ENCODE assay signal across 21 cellular contexts in the genomic region with DNA sequence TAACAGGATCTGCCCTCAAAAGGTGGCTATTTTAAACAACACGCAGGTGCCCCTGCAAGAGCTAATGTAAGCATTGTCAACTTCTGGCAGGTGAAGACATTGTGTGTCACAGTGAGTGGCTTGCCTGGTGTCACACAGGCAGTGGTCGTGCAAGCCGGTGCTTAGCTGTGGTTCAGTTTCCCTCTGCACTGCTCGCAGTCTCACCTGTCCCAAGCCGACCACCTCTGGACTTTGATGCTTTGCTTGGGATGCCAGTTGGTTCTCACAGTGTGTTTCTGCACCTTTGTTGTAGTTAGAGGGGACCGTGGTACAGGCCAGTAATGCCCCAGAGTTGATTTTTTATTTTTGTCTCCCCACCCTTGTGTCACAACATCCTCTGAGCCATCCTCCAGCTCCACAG.
A peak's percentile ranks its signal among the peaks of the same experiment; 100 is the strongest.
DNase-seq lines count a peak whose midpoint lies in the region; ATAC-seq and TF ChIP-seq lines count a peak whose summit lies in the region.
"Had no signal": no experiment of that assay in that cellular context is flagged by ENCODE, and none has a peak within 500 bp of the region (broad histone marks: within the 10 kb centered on the region; RNA-seq: fewer than 3 reads in every experiment).

No MANE protein-coding gene starts in this region.

- no peak overlapping the region for H2AFZ ChIP-seq in mammary epithelial cell (ENCODE audit: low read depth, low read length)
- H2AFZ ChIP-seq in OCI-LY7 (ENCODE audit: low read length), result no peak overlapping the region
- H2AFZ ChIP-seq: GM23248 had no signal

- H3K27me3 Mint-ChIP-seq in MCF 10A (ENCODE audit: insufficient read depth, unreplicated experiment), result no peaks in the 10 kb centered on the region
- H3K27me3 Mint-ChIP-seq in activated T-cell treated with anti-CD3 and anti-CD28 coated beads, Interleukin-2, amount 50 U/mL, for 72 hours (ENCODE audit: low read depth), result no peaks in the 10 kb centered on the region
- H3K27me3 Mint-ChIP-seq: CD8-positive, alpha-beta memory T cell had no signal

- H3K4me1 ChIP-seq in mammary epithelial cell (ENCODE audit: insufficient read depth, low read length) (peaks cover 4% of the 10 kb centered on the region), OCI-LY7 (ENCODE audit: insufficient read depth, low read length, poor library complexity, severe bottlenecking) (peaks cover 7% of the 10 kb centered on the region)

- peaks cover 42% of the 10 kb centered on the region for H3K36me3 Mint-ChIP-seq in MCF 10A (ENCODE audit: insufficient read depth, unreplicated experiment)
- H3K36me3 Mint-ChIP-seq in activated T-cell treated with anti-CD3 and anti-CD28 coated beads, Interleukin-2, amount 50 U/mL, for 72 hours (ENCODE audit: insufficient read depth in 2 of 2), result peaks cover 1 to 2% of the 10 kb centered on the region in 2 donors

- H3K36me3 ChIP-seq in mammary epithelial cell (ENCODE audit: insufficient read depth, low read length) (peaks cover 20% of the 10 kb centered on the region), OCI-LY7 (ENCODE audit: insufficient read depth, low read length) (peaks cover 16% of the 10 kb centered on the region)

- no peaks in the 10 kb centered on the region for H3K9me2 ChIP-seq in OCI-LY7 (ENCODE audit: insufficient read depth, low read length)

- ATAC-seq in activated T-cell treated with anti-CD3 and anti-CD28 coated beads, Interleukin-2, amount 50 U/mL, for 72 hours (replicated peaks in 1 of 2), result no peak
- ATAC-seq in GM19463 (IDR thresholded peaks at IDR 0.05; ENCODE audit: unreplicated experiment), result no peak

- CTCF ChIA-PET in MCF 10A (lab: Yijun Ruan, JAX), result interaction anchor here (0.6 to 7.4 kb wide), 17 partner anchors 12 to 568 kb away, joined by 3 to 178 read pairs (median 8); a partner anchor contains a TSS
- CTCF ChIA-PET in mammary epithelial cell (lab: Charles Lee; ENCODE audit: low non-redundant PET), result no interaction called here
- CTCF ChIA-PET in OCI-LY7 (lab: Charles Lee; ENCODE audit: unreplicated experiment), result no interaction called here

- H3K27me3 ChIP-seq in mammary epithelial cell (ENCODE audit: insufficient read depth, low read length), result no peaks in the 10 kb centered on the region

- H3K9me3 Mint-ChIP-seq in MCF 10A (ENCODE audit: unreplicated experiment), result no peaks in the 10 kb centered on the region
- H3K9me3 Mint-ChIP-seq in activated T-cell treated with anti-CD3 and anti-CD28 coated beads, Interleukin-2, amount 50 U/mL, for 72 hours, result no peaks in the 10 kb centered on the region
- H3K9me3 Mint-ChIP-seq: CD8-positive, alpha-beta memory T cell; T-helper 1 cell treated with Interleukin-12 subunit alpha and Interleukin-12 subunit beta and Interleukin-4 antibody, amounts not matched to agents 30 μg/mL and 1 μg/mL, for 36 hours had no signal

- H3K4me3 ChIP-seq in mammary epithelial cell (replicated peaks in 1 of 3; ENCODE audit: insufficient read depth in 1 of 3, low read depth in 2 of 3, low read length in 3 of 3), result no peak overlapping the region
- no peak overlapping the region for H3K4me3 ChIP-seq in OCI-LY7 (ENCODE audit: low read depth, low read length, poor library complexity, severe bottlenecking)
- H3K4me3 ChIP-seq: GM23248 had no signal

- H3K79me2 ChIP-seq in mammary epithelial cell (ENCODE audit: insufficient read depth, low read length) (no peaks in the 10 kb centered on the region), OCI-LY7 (ENCODE audit: insufficient read depth, low read depth, low read length) (no peaks in the 10 kb centered on the region)

- no peak for TF ChIP-seq CTCF in MCF 10A (IDR thresholded peaks at IDR 0.05; ENCODE audit: unreplicated experiment)
- no peak for TF ChIP-seq CTCF in mammary epithelial cell (conservative IDR thresholded peaks at IDR 0.05 in 1 of 2, IDR thresholded peaks at IDR 0.05 in 1 of 2; ENCODE audit: extremely low read depth in 1 of 2, insufficient read depth in 1 of 2, low read depth in 1 of 2, low read length in 2 of 2)
- TF ChIP-seq CTCF in OCI-LY7 (conservative IDR thresholded peaks at IDR 0.05; ENCODE audit: low read length), result no peak
- no peak for TF ChIP-seq CTCF in GM13977 (IDR thresholded peaks at IDR 0.05; ENCODE audit: extremely low read depth, insufficient read depth, missing control alignments)

- no peak overlapping the region for H3K9ac ChIP-seq in mammary epithelial cell (ENCODE audit: insufficient read depth, low read length)
- H3K9ac ChIP-seq: GM23248, KMS-11 had no signal

- peak overlapping the region; percentile 55 for H3K27ac Mint-ChIP-seq in MCF 10A (ENCODE audit: low read depth, unreplicated experiment)
- H3K27ac Mint-ChIP-seq in activated T-cell treated with anti-CD3 and anti-CD28 coated beads, Interleukin-2, amount 50 U/mL, for 72 hours, result no peak overlapping the region
- H3K27ac Mint-ChIP-seq: T-helper 1 cell treated with Interleukin-12 subunit alpha and Interleukin-12 subunit beta and Interleukin-4 antibody, amounts not matched to agents 30 μg/mL and 1 μg/mL, for 36 hours had no signal

- H3K4me2 ChIP-seq in mammary epithelial cell (ENCODE audit: insufficient read depth, low read depth, low read length) (no peak overlapping the region), OCI-LY7 (ENCODE audit: low read length) (no peak overlapping the region)
- H3K4me2 ChIP-seq: KMS-11 had no signal

- dilution Hi-C loops in mammary epithelial cell (cut with HindIII; ENCODE audit: low sequenced_read_pairs), result no loop called here

- intact Hi-C loops in MCF 10A (cut with micrococcal nuclease), result loop anchor here (5.0 kb wide), 1 partner anchor 520 kb away; no protein-coding TSS in a partner anchor
- intact Hi-C loops in mammary epithelial cell (cut with micrococcal nuclease), result no loop called here
- intact Hi-C loops in OCI-LY7 (cut with micrococcal nuclease; ENCODE audit: unreplicated experiment), result loop anchor here (5.0 kb wide), 2 partner anchors 85 to 520 kb away; a partner anchor contains a TSS

- no peak overlapping the region for H3K4me3 Mint-ChIP-seq in MCF 10A (ENCODE audit: unreplicated experiment)
- H3K4me3 Mint-ChIP-seq in activated T-cell treated with anti-CD3 and anti-CD28 coated beads, Interleukin-2, amount 50 U/mL, for 72 hours, result no peak overlapping the region
- H3K4me3 Mint-ChIP-seq: CD8-positive, alpha-beta memory T cell; T-helper 1 cell treated with Interleukin-12 subunit alpha and Interleukin-12 subunit beta and Interleukin-4 antibody, amounts not matched to agents 30 μg/mL and 1 μg/mL, for 36 hours had no signal

- H4K20me1 ChIP-seq in mammary epithelial cell (ENCODE audit: insufficient read depth, low read length) (no peaks in the 10 kb centered on the region), OCI-LY7 (ENCODE audit: insufficient read depth, low read length) (no peaks in the 10 kb centered on the region; the same call in 1 of the 2 replicates)

- H3K9me3 ChIP-seq in mammary epithelial cell (replicated peaks; ENCODE audit: insufficient read depth, low read length) (no peaks in the 10 kb centered on the region), OCI-LY7 (ENCODE audit: low read length) (no peaks in the 10 kb centered on the region)

- POLR2A ChIA-PET in MCF 10A (lab: Yijun Ruan, JAX), result interaction anchor here (1.0 to 1.8 kb wide), 3 partner anchors 9 to 144 kb away, joined by 5 to 10 read pairs (median 7); a partner anchor contains a TSS
- POLR2A ChIA-PET in OCI-LY7 (lab: Charles Lee), result interaction anchor here (0.5 to 0.9 kb wide), 7 partner anchors 28 to 510 kb away, joined by 3 to 4 read pairs (median 3); no protein-coding TSS in a partner anchor

- 87% methylated on average over 3 of the region's 6 CpGs for WGBS in mammary epithelial cell (ENCODE audit: low coverage, missing lambda C conversion rate)

- H3K27ac ChIP-seq in mammary epithelial cell (ENCODE audit: insufficient read depth, low read depth, low read length) (no peak overlapping the region), OCI-LY7 (ENCODE audit: low read depth, low read length, poor library complexity, severe bottlenecking) (no peak overlapping the region)
- H3K27ac ChIP-seq: C4-2B, GM23248, KMS-11 had no signal

- BruUV-seq in MCF 10A (replicated peaks; lab: Mats Ljungman, UMichigan) (no TSS peak), mammary epithelial cell (replicated peaks; lab: Mats Ljungman, UMichigan) (no TSS peak), OCI-LY7 (replicated peaks; lab: Mats Ljungman, UMichigan) (no TSS peak)

- DNase-seq in MCF 10A (ENCODE audit: unreplicated experiment) (no peak), mammary epithelial cell (no peak), OCI-LY7 (ENCODE audit: low spot score) (peak; percentile 35), mesenteric fat pad (ENCODE audit: low spot score) (peak; percentile 69), GM13977 (ENCODE audit: low spot score) (no peak)
- no peak for DNase-seq in activated T-cell treated with anti-CD3 and anti-CD28 coated beads, Interleukin-2, amount 50 U/mL, for 72 hours
- DNase-seq: CD8-positive, alpha-beta memory T cell; GDM1; GM23248; HCEC 1CT; IMR-90; MV-4-11; NCI-H1694; NCI-H2081 treated with DMSO at 0.1 percent for 48 hours; NCI-H69; NK-92 treated with Interleukin-12 subunit alpha and Interleukin-12 subunit beta, amount 100 ng/mL, for 24 hours; Right ventricle myocardium superior had no signal

- H3K4me1 Mint-ChIP-seq in MCF 10A (ENCODE audit: insufficient read depth, unreplicated experiment), result peaks cover 22% of the 10 kb centered on the region
- H3K4me1 Mint-ChIP-seq in activated T-cell treated with anti-CD3 and anti-CD28 coated beads, Interleukin-2, amount 50 U/mL, for 72 hours (ENCODE audit: low read depth), result no peaks in the 10 kb centered on the region

- in situ Hi-C loops in mammary epithelial cell (cut with MboI; ENCODE audit: low sequenced_read_pairs in 2 of 2), result loop anchor here (5.0 to 25.0 kb wide), 2 partner anchors 195 to 525 kb away; no protein-coding TSS in a partner anchor
- in situ Hi-C loops in GM13977 (cut with MboI; ENCODE audit: low pct_unique_long_range_greater_than_20kb, low sequenced_read_pairs, unreplicated experiment), result loop anchor here (10.0 kb wide), 1 partner anchor 308 kb away; no protein-coding TSS in a partner anchor

Comparison
In these comparisons a context has a peak if more than half of its experiments do, and no peak if none do; other contexts are left out.
1. DNase-seq: peak in OCI-LY7 (single experiment) and mesenteric fat pad (single experiment); none in MCF 10A (single experiment), mammary epithelial cell (single experiment), activated T-cell treated with anti-CD3 and anti-CD28 coated beads, Interleukin-2, amount 50 U/mL, for 72 hours (0 of 2) and GM13977 (single experiment).